ENCODE assay signal across 35 cellular contexts in genomic region chr18:6479699-6480098, GRCh38.
"Had no signal": no experiment of that assay in that cellular context is flagged by ENCODE, and none has a peak within 500 bp of the region (broad histone marks: within the 10 kb centered on the region; RNA-seq: fewer than 3 reads in every experiment).

No MANE protein-coding gene starts in this region.

- H3K9me3 ChIP-seq: MG63 had no signal

- DNase-seq: Kasumi-1, MG63, MM.1S, MV-4-11, NCI-H1048, NCI-H1092, NCI-H1092 treated with DMSO at 0.1 percent for 48 hours, NCI-H1105, NCI-H1105 treated with DMSO at 0.1 percent for 48 hours, NCI-H1417, NCI-H1417 treated with DMSO at 0.1 percent for 48 hours, NCI-H1436, NCI-H1436 treated with DMSO at 0.1 percent for 48 hours, NCI-H146, NCI-H1694, NCI-H1694 treated with DMSO at 0.1 percent for 48 hours, NCI-H187, NCI-H187 treated with DMSO at 0.1 percent for 48 hours, NCI-H1930, NCI-H2029, NCI-H2029 treated with DMSO at 0.1 percent for 48 hours, NCI-H2081, NCI-H2081 treated with DMSO at 0.1 percent for 48 hours, NCI-H2107, NCI-H2171, NCI-H2171 treated with DMSO at 0.1 percent for 48 hours, NCI-H2227 treated with DMSO at 0.1 percent for 48 hours, NCI-H226, NCI-H345, NCI-H446, NCI-H446 treated with DMSO at 0.1 percent for 48 hours, NCI-H510A, NCI-H510A treated with DMSO at 0.1 percent for 48 hours, NCI-H524, NCI-H524 treated with DMSO at 0.1 percent for 48 hours had no signal

- H3K4me3 ChIP-seq: MG63 had no signal

- H3K36me3 ChIP-seq: MG63 had no signal

- H3K27me3 ChIP-seq: MG63 had no signal
